8 cellular contexts compared by ENCODE assay signal in genomic region chr11:44286268-44286880, GRCh38. TPM values are rescaled to one million over a fixed set of nuclear protein-coding genes. Genes with fewer than 3 reads are reported as not detected.
DNase-seq lines count a peak whose midpoint lies in the region; ATAC-seq and TF ChIP-seq lines count a peak whose summit lies in the region.

No MANE protein-coding gene starts in this region.

- H3K9me3 Mint-ChIP-seq in activated naive CD4-positive, alpha-beta T cell treated with anti-CD3 and anti-CD28 coated beads, Interleukin-2, amount 10 ng/mL, durations not matched to agents 7 days and 5 days: no peaks in the 10 kb centered on the region

- H3K27me3 ChIP-seq in SJSA1 (replicated peaks) (no peaks in the 10 kb centered on the region), left ventricle myocardium inferior (ENCODE audit: low read depth) (peaks cover 13% of the 10 kb centered on the region)

- ATAC-seq in GM21381 (IDR thresholded peaks at IDR 0.05; ENCODE audit: unreplicated experiment): no peak

- intact Hi-C loops in left ventricle myocardium inferior (cut with micrococcal nuclease): loop anchor here (5.0 kb wide), 2 partner anchors 154 to 251 kb away; no protein-coding TSS in a partner anchor

- H3K4me1 ChIP-seq in SJSA1 (replicated peaks) (peaks cover 53% of the 10 kb centered on the region), left ventricle myocardium inferior (no peaks in the 10 kb centered on the region)

- H3K27ac Mint-ChIP-seq in activated naive CD4-positive, alpha-beta T cell treated with anti-CD3 and anti-CD28 coated beads, Interleukin-2, amount 10 ng/mL, durations not matched to agents 7 days and 5 days: no peak overlapping the region

- peak overlapping the region; percentile 53; the same call in 1 of the 2 replicates for H3K27ac ChIP-seq in SJSA1
- H3K27ac ChIP-seq in left ventricle myocardium inferior (replicated peaks): no peak overlapping the region

- H3K4me3 ChIP-seq in SJSA1: no peak overlapping the region
- H3K4me3 ChIP-seq in left ventricle myocardium inferior: no peak overlapping the region

- no peak overlapping the region for H3K4me3 Mint-ChIP-seq in activated naive CD4-positive, alpha-beta T cell treated with anti-CD3 and anti-CD28 coated beads, Interleukin-2, amount 10 ng/mL, durations not matched to agents 7 days and 5 days

- H3K9me3 ChIP-seq in SJSA1 (replicated peaks) (no peaks in the 10 kb centered on the region), left ventricle myocardium inferior (replicated peaks) (no peaks in the 10 kb centered on the region)

- TF ChIP-seq CTCF in LNCAP (IDR thresholded peaks at IDR 0.05) (peak; percentile 96), left ventricle myocardium inferior (IDR thresholded peaks at IDR 0.05; ENCODE audit: borderline replicate concordance) (peak; percentile 95)

- CTCF ChIA-PET in activated naive CD4-positive, alpha-beta T cell treated with anti-CD3 and anti-CD28 coated beads, Interleukin-2, amount 10 ng/mL, durations not matched to agents 7 days and 5 days (lab: Charles Lee): interaction anchor here (0.6 to 3.1 kb wide), 15 partner anchors 9 to 253 kb away, joined by 3 to 14 read pairs (median 4); no protein-coding TSS in a partner anchor

- H3K27me3 Mint-ChIP-seq in activated naive CD4-positive, alpha-beta T cell treated with anti-CD3 and anti-CD28 coated beads, Interleukin-2, amount 10 ng/mL, durations not matched to agents 7 days and 5 days: peaks cover 34% of the 10 kb centered on the region

- peaks cover 49% of the 10 kb centered on the region for H3K36me3 ChIP-seq in SJSA1
- H3K36me3 ChIP-seq in left ventricle myocardium inferior: no peaks in the 10 kb centered on the region

- H3K4me1 Mint-ChIP-seq in activated naive CD4-positive, alpha-beta T cell treated with anti-CD3 and anti-CD28 coated beads, Interleukin-2, amount 10 ng/mL, durations not matched to agents 7 days and 5 days: no peaks in the 10 kb centered on the region

- DNase-seq in SIG-M5 treated with dmso at 0.1 percent for 504 hours (lab: John Stamatoyannopoulos, UW; ENCODE audit: unreplicated experiment) (peak; percentile 34), SIG-M5 (lab: John Stamatoyannopoulos, UW) (no peak), SJSA1 (ENCODE audit: low read depth in 1 of 2, low spot score in 2 of 2) (peak in 1 of 2 experiments; percentile 68), left ventricle myocardium inferior (no peak)
- peak; percentile 75 for DNase-seq in activated naive CD4-positive, alpha-beta T cell treated with anti-CD3 and anti-CD28 coated beads, Interleukin-2, amount 10 ng/mL, durations not matched to agents 7 days and 5 days
- peak; percentile 31 to 58 for DNase-seq in stimulated activated CD4-positive, alpha-beta T cell treated with anti-CD3 and anti-CD28 coated beads, Interleukin-12 subunit alpha, Interleukin-12 subunit beta, amount 100 ng/mL, for 24 hours (ENCODE audit: low read depth in 2 of 2)

- no peaks in the 10 kb centered on the region for H3K36me3 Mint-ChIP-seq in activated naive CD4-positive, alpha-beta T cell treated with anti-CD3 and anti-CD28 coated beads, Interleukin-2, amount 10 ng/mL, durations not matched to agents 7 days and 5 days

RNA-seq across cellular contexts. Expression of gene ALX4, which starts 23.6 kb away (rescaled TPM):
- total RNA-seq in SJSA1 (2014; rRNA removed; shearing (Covaris generic)): 30.3 and 41.6 TPM in 2 replicates
- total RNA-seq in left ventricle myocardium inferior: not detected

Comparison
In these comparisons a context has a peak if more than half of its experiments do, and no peak if none do; other contexts are left out.
1. DNase-seq: peak in SIG-M5 treated with dmso at 0.1 percent for 504 hours (single experiment), activated naive CD4-positive, alpha-beta T cell treated with anti-CD3 and anti-CD28 coated beads, Interleukin-2, amount 10 ng/mL, durations not matched to agents 7 days and 5 days (single experiment) and stimulated activated CD4-positive, alpha-beta T cell treated with anti-CD3 and anti-CD28 coated beads, Interleukin-12 subunit alpha, Interleukin-12 subunit beta, amount 100 ng/mL, for 24 hours (2 of 2); none in SIG-M5 (single experiment) and left ventricle myocardium inferior (single experiment).
2. RNA of gene ALX4, which starts 23.6 kb away (total RNA-seq): 30.3 to 41.6 TPM in SJSA1; not detected in left ventricle myocardium inferior (single experiment); every median in the first group is over 10 times any median in the second.